ENCODE assay signal across 24 cellular contexts in the genomic region with DNA sequence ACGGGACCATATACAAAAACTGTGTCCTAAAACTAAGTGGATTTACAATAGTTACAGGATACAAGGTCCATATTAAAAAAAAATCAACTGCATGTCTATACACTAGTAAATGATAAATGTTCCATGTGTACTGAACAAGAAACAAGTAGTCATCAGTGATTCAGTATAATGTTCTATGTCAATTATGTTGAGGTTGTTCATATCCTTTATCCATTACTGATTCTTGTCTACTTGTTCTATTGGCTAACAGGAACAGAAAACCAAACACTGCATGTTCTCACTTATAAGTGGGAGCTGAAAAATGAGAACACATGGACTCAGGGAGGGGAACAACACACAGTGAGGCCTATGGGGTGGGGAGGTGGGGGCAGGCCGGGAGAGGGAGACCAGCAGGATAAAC.
"Had no signal": no experiment of that assay in that cellular context is flagged by ENCODE, and none has a peak within 500 bp of the region (broad histone marks: within the 10 kb centered on the region; RNA-seq: fewer than 3 reads in every experiment).

No MANE protein-coding gene starts in this region.

- H3K27ac Mint-ChIP-seq: endodermal cell; immature natural killer cell; memory B cell; mesothelial cell of epicardium; natural killer cell; stimulated activated memory B cell treated with anti-CD40 and anti-IgM and Interleukin-4, amounts not matched to agents 10 μg/mL and 1 μg/mL and 100 μg/mL, for 72 hours; stimulated activated naive CD8-positive, alpha-beta T cell treated with anti-CD3 and anti-CD28 coated beads, Interleukin-15, Interleukin-2, amounts not matched to agents 100 ng/mL and 50 ng/mL, for 24 hours had no signal

- H3K9me3 Mint-ChIP-seq: endodermal cell; immature natural killer cell; memory B cell; natural killer cell; neural crest cell; stimulated activated memory B cell treated with anti-CD40 and anti-IgM and Interleukin-4, amounts not matched to agents 10 μg/mL and 1 μg/mL and 100 μg/mL, for 72 hours; stimulated activated naive CD8-positive, alpha-beta T cell treated with anti-CD3 and anti-CD28 coated beads, Interleukin-15, Interleukin-2, amounts not matched to agents 100 ng/mL and 50 ng/mL, for 24 hours had no signal

- H3K4me1 Mint-ChIP-seq: endodermal cell; immature natural killer cell; memory B cell; natural killer cell; neural crest cell; stimulated activated memory B cell treated with anti-CD40 and anti-IgM and Interleukin-4, amounts not matched to agents 10 μg/mL and 1 μg/mL and 100 μg/mL, for 72 hours had no signal

- H3K4me3 ChIP-seq: coronary artery, left ventricle myocardium inferior, lower lobe of right lung, spleen, tibial artery, upper lobe of left lung had no signal

- H3K4me3 Mint-ChIP-seq: endodermal cell; immature natural killer cell; memory B cell; mesothelial cell of epicardium; natural killer cell; neural crest cell; stimulated activated memory B cell treated with anti-CD40 and anti-IgM and Interleukin-4, amounts not matched to agents 10 μg/mL and 1 μg/mL and 100 μg/mL, for 72 hours; stimulated activated naive CD8-positive, alpha-beta T cell treated with anti-CD3 and anti-CD28 coated beads, Interleukin-15, Interleukin-2, amounts not matched to agents 100 ng/mL and 50 ng/mL, for 24 hours had no signal

- H3K27ac ChIP-seq: coronary artery, left ventricle myocardium inferior, lower lobe of right lung, spleen, tibial artery, upper lobe of left lung had no signal

- FAIRE-seq: keratinocyte had no signal

- H3K27me3 ChIP-seq: tibial artery, upper lobe of left lung had no signal

- H3K36me3 Mint-ChIP-seq: immature natural killer cell; memory B cell; natural killer cell; stimulated activated memory B cell treated with anti-CD40 and anti-IgM and Interleukin-4, amounts not matched to agents 10 μg/mL and 1 μg/mL and 100 μg/mL, for 72 hours had no signal

- ATAC-seq: esophagus mucosa; left cardiac atrium; lower lobe of right lung; natural killer cell; sciatic nerve; stimulated activated memory B cell treated with anti-CD40 and anti-IgM and Interleukin-4, amounts not matched to agents 10 μg/mL and 1 μg/mL and 100 μg/mL, for 72 hours had no signal

- H3K9me3 ChIP-seq: left ventricle myocardium inferior, lower lobe of right lung, spleen, tibial artery, upper lobe of left lung had no signal

- H3K36me3 ChIP-seq: left ventricle myocardium inferior, lower lobe of right lung, spleen, tibial artery, upper lobe of left lung had no signal

- DNase-seq: effector CD4-positive, alpha-beta T cell; endodermal cell; foreskin fibroblast; immature natural killer cell; left cardiac atrium; left ventricle myocardium inferior; lower lobe of right lung; natural killer cell; posterior cingulate gyrus; spleen; stimulated activated CD4-positive, alpha-beta T cell treated with anti-CD3 and anti-CD28 coated beads, Interleukin-15, amount 100 ng/mL, for 24 hours; stimulated activated CD4-positive, alpha-beta T cell treated with anti-CD3 and anti-CD28 coated beads, Interleukin-1b, Interleukin-23, amount 100 ng/mL, for 48 hours; stimulated activated CD4-positive, alpha-beta T cell treated with anti-CD3 and anti-CD28 coated beads, Interleukin-4, amount 100 ng/mL, for 24 hours; tibial artery; upper lobe of left lung had no signal
